Comparison of ENCODE assay signal across 1 cellular context in genomic region chr12:51245476-51246253, GRCh38.
TF ChIP-seq lines count a peak whose summit lies in the region.

No MANE protein-coding gene starts in this region.

TF ChIP-seq in H1, 55 proteins besides CTCF, POLR2A, EP300 and RAD21:
- TF ChIP-seq KDM1A (IDR thresholded peaks at IDR 0.05; ENCODE audit: borderline replicate concordance, low read length) = no peak
- TF ChIP-seq POLR2AphosphoS5 (IDR thresholded peaks at IDR 0.05; ENCODE audit: low read depth, low read length) = 0 out of 2 replicates have a peak, but pooled peaks have one; percentile 6
TF ChIP-seq in H1: peak in this region for 1.
